ENCODE assay signal across 18 cellular contexts in the genomic region with DNA sequence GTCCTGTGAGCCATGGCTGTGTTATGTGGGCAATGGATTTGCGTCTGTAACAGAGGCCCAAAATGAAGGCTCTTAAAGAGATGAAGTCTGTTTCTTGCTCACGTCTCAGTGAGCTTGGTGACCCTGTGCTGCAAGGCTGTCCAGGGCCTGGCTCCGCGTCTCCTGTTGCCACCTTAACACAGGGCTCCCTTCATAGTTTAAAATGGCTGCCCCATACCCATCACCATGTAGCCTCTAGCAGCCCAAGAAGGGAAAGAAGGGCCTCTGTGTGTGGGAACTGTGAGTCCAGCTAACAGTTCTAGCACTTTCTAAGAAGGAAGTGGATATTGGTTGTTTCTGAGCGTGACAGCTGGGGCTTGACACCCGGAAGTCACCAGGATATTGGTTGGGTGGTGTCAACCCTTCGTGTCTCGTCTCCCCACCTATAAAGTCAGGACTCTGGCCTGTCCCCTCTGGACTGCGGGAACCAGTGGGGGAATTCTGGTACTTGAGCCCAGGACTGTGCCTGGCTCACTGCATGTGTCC. TPM values are rescaled to one million over a fixed set of nuclear protein-coding genes. Genes with fewer than 3 reads are reported as not detected.
DNase-seq lines count a peak whose midpoint lies in the region; ATAC-seq and TF ChIP-seq lines count a peak whose summit lies in the region.
"Had no signal": no experiment of that assay in that cellular context is flagged by ENCODE, and none has a peak within 500 bp of the region (broad histone marks: within the 10 kb centered on the region; RNA-seq: fewer than 3 reads in every experiment).

No MANE protein-coding gene starts in this region.

- no peaks in the 10 kb centered on the region for H3K27me3 ChIP-seq in SK-N-SH (ENCODE audit: insufficient read depth)
- no peaks in the 10 kb centered on the region for H3K27me3 ChIP-seq in MG63
- no peaks in the 10 kb centered on the region for H3K27me3 ChIP-seq in fibroblast of lung (ENCODE audit: control insufficient read depth, insufficient read depth, low read length)
- no peaks in the 10 kb centered on the region for H3K27me3 ChIP-seq in heart left ventricle
- H3K27me3 ChIP-seq in foreskin keratinocyte = no peaks in the 10 kb centered on the region

- peak overlapping the region; percentile 72 for H3K27ac Mint-ChIP-seq in stimulated activated effector memory CD8-positive, alpha-beta T cell treated with anti-CD3 and anti-CD28 coated beads, Interleukin-12 subunit alpha, Interleukin-12 subunit beta, amount 100 ng/mL, for 72 hours

- peaks cover 37 to 56% of the 10 kb centered on the region in 2 experiments; a peak in 3 of 4 replicates for H3K4me1 ChIP-seq in SK-N-SH (ENCODE audit: control insufficient read depth in 1 of 2, insufficient read depth in 2 of 2, low read depth in 1 of 2, low read length in 1 of 2)
- H3K4me1 ChIP-seq in fibroblast of lung (ENCODE audit: control insufficient read depth, extremely low read depth, insufficient read depth, low read length) = peaks cover 22% of the 10 kb centered on the region
- H3K4me1 ChIP-seq in heart left ventricle = peaks cover 0 to 52% (median 0%) of the 10 kb centered on the region in 12 donors
- H3K4me1 ChIP-seq in foreskin keratinocyte = no peaks in the 10 kb centered on the region

- no peaks in the 10 kb centered on the region for H3K9me3 Mint-ChIP-seq in stimulated activated effector memory CD8-positive, alpha-beta T cell treated with anti-CD3 and anti-CD28 coated beads, Interleukin-12 subunit alpha, Interleukin-12 subunit beta, amount 100 ng/mL, for 72 hours

- 98% methylated on average over 8 of the region's 9 CpGs for WGBS in SK-N-SH (ENCODE audit: low lambda C conversion rate)
- WGBS in heart left ventricle, 4 donors = 92 to 96% (median 96%) methylated on average over 9 of the region's 9 CpGs

- H3K9me2 ChIP-seq in SK-N-SH = no peaks in the 10 kb centered on the region

- no peak for TF ChIP-seq POLR2A in heart left ventricle (IDR thresholded peaks at IDR 0.05)

- no peak for TF ChIP-seq EP300 in SK-N-SH (IDR thresholded peaks at IDR 0.05; ENCODE audit: borderline replicate concordance in 1 of 2, low read depth in 1 of 2, low read length in 1 of 2)

- H3K4me3 ChIP-seq in SK-N-SH (ENCODE audit: low read depth in 2 of 2, low read length in 1 of 2) (no peak overlapping the region), MG63 (peak overlapping the region; percentile 88), fibroblast of lung (replicated peaks in 1 of 4; ENCODE audit: control extremely low read depth in 1 of 4, insufficient read depth in 1 of 4, low read depth in 3 of 4, low read length in 4 of 4) (peak overlapping the region in 2 of 4 experiments; percentile 16 to 77), heart left ventricle (no peak overlapping the region)

- H2AFZ ChIP-seq in SK-N-SH (ENCODE audit: low read depth) = no peak overlapping the region
- no peak overlapping the region for H2AFZ ChIP-seq in fibroblast of lung (ENCODE audit: low read length)

- no peak for TF ChIP-seq RAD21 in SK-N-SH (IDR thresholded peaks at IDR 0.05; ENCODE audit: low read length)

- intact Hi-C loops in heart left ventricle (cut with DNase I) = no loop called here

- peaks cover 32% of the 10 kb centered on the region for H3K79me2 ChIP-seq in SK-N-SH (ENCODE audit: insufficient read depth)
- peaks cover 32% of the 10 kb centered on the region for H3K79me2 ChIP-seq in fibroblast of lung (ENCODE audit: control insufficient read depth, insufficient read depth, low read length)

- DNase-seq in SK-N-SH = no peak
- no peak for DNase-seq in MG63
- no peak for DNase-seq in fibroblast of lung (ENCODE audit: low read depth in 2 of 2)
- DNase-seq in stimulated activated effector memory CD8-positive, alpha-beta T cell treated with anti-CD3 and anti-CD28 coated beads, Interleukin-12 subunit alpha, Interleukin-12 subunit beta, amount 100 ng/mL, for 72 hours (ENCODE audit: low spot score in 2 of 2) = no peak
- DNase-seq in heart left ventricle = no peak
- no peak for DNase-seq in LoVo (ENCODE audit: low spot score)
- DNase-seq in foreskin keratinocyte = no peak
- DNase-seq: 8988T; activated naive CD8-positive, alpha-beta T cell treated with anti-CD3 and anti-CD28 coated beads, Interleukin-2, amount 10 ng/mL, durations not matched to agents 7 days and 5 days; Calu3; GDM1; glutamatergic neuron; islet precursor cell; midbrain; NCI-H187 treated with DMSO at 0.1 percent for 48 hours; NCI-H510A treated with DMSO at 0.1 percent for 48 hours; stimulated activated naive CD4-positive, alpha-beta T cell treated with Interleukin-2 at 50 U/mL for 16 hours had no signal

- peaks cover 53% of the 10 kb centered on the region for H3K4me1 Mint-ChIP-seq in stimulated activated effector memory CD8-positive, alpha-beta T cell treated with anti-CD3 and anti-CD28 coated beads, Interleukin-12 subunit alpha, Interleukin-12 subunit beta, amount 100 ng/mL, for 72 hours

- CTCF ChIA-PET in SK-N-SH (lab: Yijun Ruan, JAX) = interaction anchor here (0.6 to 1.4 kb wide), 4 partner anchors 41 to 507 kb away, joined by 3 to 6 read pairs (median 4); a partner anchor contains a TSS

- POLR2A ChIA-PET in SK-N-SH (lab: Yijun Ruan, JAX) = no interaction called here

- H3K4me2 ChIP-seq in SK-N-SH = no peak overlapping the region
- H3K4me2 ChIP-seq in fibroblast of lung (ENCODE audit: extremely low read depth, insufficient read depth, low read length) = peak overlapping the region; percentile 71

- no peaks in the 10 kb centered on the region for H4K20me1 ChIP-seq in SK-N-SH (ENCODE audit: insufficient read depth)
- no peaks in the 10 kb centered on the region for H4K20me1 ChIP-seq in fibroblast of lung (ENCODE audit: control insufficient read depth, extremely low read depth, insufficient read depth, low read length)

- H3K36me3 Mint-ChIP-seq in stimulated activated effector memory CD8-positive, alpha-beta T cell treated with anti-CD3 and anti-CD28 coated beads, Interleukin-12 subunit alpha, Interleukin-12 subunit beta, amount 100 ng/mL, for 72 hours = peaks cover 64% of the 10 kb centered on the region

- no peak for ATAC-seq in SK-N-SH treated with all-trans-retinoic acid at 6 μM for 48 hours
- ATAC-seq in stimulated activated effector memory CD8-positive, alpha-beta T cell treated with anti-CD3 and anti-CD28 coated beads, Interleukin-12 subunit alpha, Interleukin-12 subunit beta, amount 100 ng/mL, for 72 hours = no peak
- no peak for ATAC-seq in heart left ventricle
- no peak for ATAC-seq in foreskin keratinocyte

- H3K27ac ChIP-seq in SK-N-SH (ENCODE audit: low read depth in 2 of 2, low read length in 1 of 2) = peak overlapping the region in 1 of 2 experiments; percentile 8; a peak in 1 of 4 replicates
- H3K27ac ChIP-seq in fibroblast of lung (ENCODE audit: insufficient read depth, low read length) = peak overlapping the region; percentile 95
- peak overlapping the region in 1 of 12 donors; percentile 56 for H3K27ac ChIP-seq in heart left ventricle
- H3K27ac ChIP-seq in foreskin keratinocyte = no peak overlapping the region

- no peak overlapping the region for H3K4me3 Mint-ChIP-seq in stimulated activated effector memory CD8-positive, alpha-beta T cell treated with anti-CD3 and anti-CD28 coated beads, Interleukin-12 subunit alpha, Interleukin-12 subunit beta, amount 100 ng/mL, for 72 hours
- H3K4me3 Mint-ChIP-seq: activated naive CD8-positive, alpha-beta T cell treated with anti-CD3 and anti-CD28 coated beads, Interleukin-2, amount 10 ng/mL, durations not matched to agents 7 days and 5 days had no signal

- H3K9ac ChIP-seq in SK-N-SH (no peak overlapping the region), fibroblast of lung (ENCODE audit: insufficient read depth, low read length) (no peak overlapping the region)

- no peak for TF ChIP-seq CTCF in SK-N-SH (IDR thresholded peaks at IDR 0.05)
- TF ChIP-seq CTCF in fibroblast of lung (conservative IDR thresholded peaks at IDR 0.05 in 1 of 2, IDR thresholded peaks at IDR 0.05 in 1 of 2; ENCODE audit: low read depth in 1 of 2, low read length in 2 of 2) = no peak
- no peak for TF ChIP-seq CTCF in heart left ventricle (IDR thresholded peaks at IDR 0.05)
- no peak for TF ChIP-seq CTCF in foreskin keratinocyte (conservative IDR thresholded peaks at IDR 0.05)

- H3K36me3 ChIP-seq in SK-N-SH (replicated peaks in 1 of 2; ENCODE audit: control insufficient read depth in 1 of 2, insufficient read depth in 2 of 2, low read length in 1 of 2) (peaks cover 0 to 16% of the 10 kb centered on the region in 2 experiments), MG63 (peaks cover 74% of the 10 kb centered on the region), fibroblast of lung (ENCODE audit: control insufficient read depth, insufficient read depth, low read length) (peaks cover 41% of the 10 kb centered on the region), heart left ventricle (peaks cover 3 to 90% (median 75%) of the 10 kb centered on the region in 9 donors)

- H3F3A ChIP-seq in SK-N-SH (replicated peaks; ENCODE audit: insufficient read depth) = peaks cover 3% of the 10 kb centered on the region

- H3K9me3 ChIP-seq in SK-N-SH (no peaks in the 10 kb centered on the region), MG63 (no peaks in the 10 kb centered on the region), fibroblast of lung (ENCODE audit: control insufficient read depth, insufficient read depth, low read depth, low read length) (no peaks in the 10 kb centered on the region), heart left ventricle (no peaks in the 10 kb centered on the region)

RNA-seq across cellular contexts. Expression of a gene that starts 20.9 kb away (rescaled TPM):
- 77.7 and 92.4 TPM in 2 replicates for polyA plus RNA-seq in SK-N-SH (2012; rRNA removed)
- polyA plus RNA-seq in SK-N-SH (2012; cell fraction: cytosol; rRNA removed) = 48.7 and 73.5 TPM in 2 replicates
- 41.0 and 42.2 TPM in 2 replicates for polyA plus RNA-seq in SK-N-SH (2012; cell fraction: nucleus; rRNA removed)
- 112 and 120 TPM in 2 replicates for total RNA-seq in MG63 (2014; rRNA removed; shearing (Covaris generic); ENCODE audit: low replicate concordance)
- total RNA-seq in fibroblast of lung = 37.5 and 40.1 TPM in 2 replicates
- polyA plus RNA-seq in fibroblast of lung = 42.1 and 42.3 TPM in 2 replicates
- 31.1 and 38.6 TPM in 2 replicates for polyA plus RNA-seq in fibroblast of lung (2012)
- 17.8 and 21.5 TPM in 2 replicates for polyA minus RNA-seq in fibroblast of lung (ENCODE audit: low replicate concordance)
- total RNA-seq in heart left ventricle = 10 to 100 TPM; 27.0 to 56.5 (median 35.0) TPM
- polyA plus RNA-seq in heart left ventricle = 10 to 100 TPM; 44.6 to 76.5 TPM
- total RNA-seq in foreskin keratinocyte = 24.1 and 25.8 TPM in 2 replicates
- 34.3 and 35.0 TPM in 2 replicates for polyA plus RNA-seq in foreskin keratinocyte

RNA-seq across cellular contexts. Expression of a gene that starts 33.1 kb away (rescaled TPM):
- polyA plus RNA-seq in SK-N-SH (2012; rRNA removed) (0.05 and 0.15 TPM in 2 replicates), fibroblast of lung (0.08 TPM in 1 of 2 replicates, not detected in the other), heart left ventricle (1 to 10 TPM in 1 of 2 donors, under 1 TPM in 1; 0.23 to 1.1 TPM), foreskin keratinocyte (0.18 TPM in 1 of 2 replicates, not detected in the other)
- 0.06 and 0.07 TPM in 2 replicates for polyA plus RNA-seq in SK-N-SH (2012; cell fraction: cytosol; rRNA removed)
- 0.13 and 0.35 TPM in 2 replicates for polyA plus RNA-seq in SK-N-SH (2012; cell fraction: nucleus; rRNA removed)
- total RNA-seq in MG63 (2014; rRNA removed; shearing (Covaris generic); ENCODE audit: low replicate concordance) = 0.30 TPM in 1 of 2 replicates, not detected in the other
- total RNA-seq in fibroblast of lung (1.0 and 1.3 TPM in 2 replicates), heart left ventricle (1 to 10 TPM in 4 of 9 donors, under 1 TPM in 5; 0.21 to 6.0 (median 0.86) TPM), foreskin keratinocyte (not detected in 2 replicates)
- polyA plus RNA-seq in fibroblast of lung (2012) = 0.09 and 0.10 TPM in 2 replicates
- polyA minus RNA-seq in fibroblast of lung (ENCODE audit: low replicate concordance) = not detected in 2 replicates
- total RNA-seq: Calu3 had no signal

RNA-seq across cellular contexts. Expression of a gene that starts 56.3 kb away (rescaled TPM):
- polyA plus RNA-seq in SK-N-SH (2012; rRNA removed) (38.2 and 62.2 TPM in 2 replicates), fibroblast of lung (41.9 and 60.0 TPM in 2 replicates), heart left ventricle (10 to 100 TPM; 26.9 to 38.6 TPM), foreskin keratinocyte (48.8 and 51.8 TPM in 2 replicates)
- polyA plus RNA-seq in SK-N-SH (2012; cell fraction: cytosol; rRNA removed) = 27.2 and 45.0 TPM in 2 replicates
- polyA plus RNA-seq in SK-N-SH (2012; cell fraction: nucleus; rRNA removed) = 80.0 and 95.2 TPM in 2 replicates
- 28.9 and 45.7 TPM in 2 replicates for total RNA-seq in MG63 (2014; rRNA removed; shearing (Covaris generic); ENCODE audit: low replicate concordance)
- total RNA-seq in fibroblast of lung (17.2 and 24.8 TPM in 2 replicates), heart left ventricle (10 to 100 TPM; 22.4 to 39.5 (median 29.3) TPM), foreskin keratinocyte (50.6 and 51.3 TPM in 2 replicates)
- polyA plus RNA-seq in fibroblast of lung (2012) = 58.7 and 79.7 TPM in 2 replicates
- 140 and 163 TPM in 2 replicates for polyA minus RNA-seq in fibroblast of lung (ENCODE audit: low replicate concordance)
